9 cellular contexts compared by ENCODE assay signal in the genomic region with DNA sequence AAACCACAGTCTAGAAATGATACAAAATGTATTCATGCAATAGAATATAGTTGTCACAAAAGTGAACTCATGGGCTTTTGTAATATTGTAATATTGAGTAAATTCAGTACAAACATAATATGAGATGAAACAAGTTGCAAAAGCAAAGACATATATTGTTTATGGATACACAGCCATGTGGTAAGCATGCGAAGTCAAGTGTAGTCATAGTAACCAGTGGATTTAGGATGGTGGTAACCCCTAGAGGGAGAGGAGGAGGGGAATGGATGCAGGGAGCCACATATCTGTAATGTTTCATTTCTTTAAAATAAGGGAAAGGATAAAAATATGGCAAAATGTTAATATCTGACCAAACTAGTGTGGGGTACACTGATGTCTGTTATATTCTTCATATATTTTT. TPM values are rescaled to one million over a fixed set of nuclear protein-coding genes. Genes with fewer than 3 reads are reported as not detected.
DNase-seq lines count a peak whose midpoint lies in the region; ATAC-seq and TF ChIP-seq lines count a peak whose summit lies in the region.
"Had no signal": no experiment of that assay in that cellular context is flagged by ENCODE, and none has a peak within 500 bp of the region (broad histone marks: within the 10 kb centered on the region; RNA-seq: fewer than 3 reads in every experiment).

No MANE protein-coding gene starts in this region.

- H3K27me3 ChIP-seq in foreskin keratinocyte: no peaks in the 10 kb centered on the region
- no peaks in the 10 kb centered on the region for H3K27me3 ChIP-seq in upper lobe of right lung

- DNase-seq in activated naive CD8-positive, alpha-beta T cell treated with anti-CD3 and anti-CD28 coated beads for 36 hours: no peak
- no peak for DNase-seq in T-helper 2 cell treated with Interferon-gamma antibody and Interleukin-4, amounts not matched to agents 5 μg/mL and 100 μg/mL, for 36 hours (ENCODE audit: low spot score)
- DNase-seq in foreskin keratinocyte (no peak), upper lobe of right lung (no peak)
- DNase-seq in stimulated activated CD4-positive, alpha-beta T cell treated with anti-CD3 and anti-CD28 coated beads, Interleukin-12 subunit alpha, Interleukin-12 subunit beta, amount 100 ng/mL, for 4 hours: no peak
- DNase-seq in activated CD8-positive, alpha-beta memory T cell treated with anti-CD3 and anti-CD28 coated beads for 24 hours: no peak

- H3K36me3 Mint-ChIP-seq in activated naive CD8-positive, alpha-beta T cell: peaks cover 2% of the 10 kb centered on the region
- no peaks in the 10 kb centered on the region for H3K36me3 Mint-ChIP-seq in activated naive CD8-positive, alpha-beta T cell treated with anti-CD3 and anti-CD28 coated beads for 36 hours
- no peaks in the 10 kb centered on the region for H3K36me3 Mint-ChIP-seq in T-helper 2 cell treated with Interferon-gamma antibody and Interleukin-4, amounts not matched to agents 5 μg/mL and 100 μg/mL, for 36 hours (ENCODE audit: low read depth)

- no peaks in the 10 kb centered on the region for H3K36me3 ChIP-seq in upper lobe of right lung

- no peaks in the 10 kb centered on the region for H3K9me3 Mint-ChIP-seq in activated naive CD8-positive, alpha-beta T cell (ENCODE audit: low read depth)
- H3K9me3 Mint-ChIP-seq in activated naive CD8-positive, alpha-beta T cell treated with anti-CD3 and anti-CD28 coated beads for 36 hours: no peaks in the 10 kb centered on the region
- no peaks in the 10 kb centered on the region for H3K9me3 Mint-ChIP-seq in T-helper 2 cell treated with Interferon-gamma antibody and Interleukin-4, amounts not matched to agents 5 μg/mL and 100 μg/mL, for 36 hours
- H3K9me3 Mint-ChIP-seq: neural crest cell had no signal

- H3K4me1 ChIP-seq in foreskin keratinocyte (peaks cover 24% of the 10 kb centered on the region), upper lobe of right lung (peaks cover 21% of the 10 kb centered on the region)

- no peaks in the 10 kb centered on the region for H3K9me3 ChIP-seq in upper lobe of right lung

- H3K27ac Mint-ChIP-seq in activated naive CD8-positive, alpha-beta T cell: peak overlapping the region; percentile 5
- no peak overlapping the region for H3K27ac Mint-ChIP-seq in activated naive CD8-positive, alpha-beta T cell treated with anti-CD3 and anti-CD28 coated beads for 36 hours
- H3K27ac Mint-ChIP-seq in T-helper 2 cell treated with Interferon-gamma antibody and Interleukin-4, amounts not matched to agents 5 μg/mL and 100 μg/mL, for 36 hours: peak overlapping the region; percentile 79

- ATAC-seq in foreskin keratinocyte (no peak), upper lobe of right lung (peak; percentile 31), HG03342 (IDR thresholded peaks at IDR 0.05; ENCODE audit: unreplicated experiment) (no peak)

- H3K27me3 Mint-ChIP-seq in activated naive CD8-positive, alpha-beta T cell: no peaks in the 10 kb centered on the region
- H3K27me3 Mint-ChIP-seq in activated naive CD8-positive, alpha-beta T cell treated with anti-CD3 and anti-CD28 coated beads for 36 hours: no peaks in the 10 kb centered on the region
- H3K27me3 Mint-ChIP-seq in T-helper 2 cell treated with Interferon-gamma antibody and Interleukin-4, amounts not matched to agents 5 μg/mL and 100 μg/mL, for 36 hours (ENCODE audit: low read depth): peaks cover 14% of the 10 kb centered on the region

- no peak overlapping the region for H3K4me3 ChIP-seq in upper lobe of right lung

- no peak overlapping the region for H3K4me3 Mint-ChIP-seq in activated naive CD8-positive, alpha-beta T cell
- H3K4me3 Mint-ChIP-seq in activated naive CD8-positive, alpha-beta T cell treated with anti-CD3 and anti-CD28 coated beads for 36 hours: no peak overlapping the region
- peak overlapping the region; percentile 49 for H3K4me3 Mint-ChIP-seq in T-helper 2 cell treated with Interferon-gamma antibody and Interleukin-4, amounts not matched to agents 5 μg/mL and 100 μg/mL, for 36 hours
- H3K4me3 Mint-ChIP-seq: neural crest cell had no signal

- intact Hi-C loops in upper lobe of right lung (cut with DNase I): loop anchor here (5.0 kb wide), 1 partner anchor 353 kb away; no protein-coding TSS in a partner anchor

- TF ChIP-seq CTCF in foreskin keratinocyte (conservative IDR thresholded peaks at IDR 0.05): no peak
- no peak for TF ChIP-seq CTCF in upper lobe of right lung (IDR thresholded peaks at IDR 0.05)

- H3K27ac ChIP-seq in foreskin keratinocyte (peak overlapping the region; percentile 22), upper lobe of right lung (peak overlapping the region; percentile 75)

- H3K4me1 Mint-ChIP-seq in activated naive CD8-positive, alpha-beta T cell (ENCODE audit: low read depth): peaks cover 13% of the 10 kb centered on the region
- peaks cover 14% of the 10 kb centered on the region for H3K4me1 Mint-ChIP-seq in activated naive CD8-positive, alpha-beta T cell treated with anti-CD3 and anti-CD28 coated beads for 36 hours
- peaks cover 27% of the 10 kb centered on the region for H3K4me1 Mint-ChIP-seq in T-helper 2 cell treated with Interferon-gamma antibody and Interleukin-4, amounts not matched to agents 5 μg/mL and 100 μg/mL, for 36 hours (ENCODE audit: low read depth)

RNA-seq across cellular contexts. Expression of a gene that starts 47.4 kb away (rescaled TPM):
- total RNA-seq in activated naive CD8-positive, alpha-beta T cell treated with anti-CD3 and anti-CD28 coated beads for 36 hours: 1 to 10 TPM; 3.4 to 3.5 TPM
- total RNA-seq in foreskin keratinocyte (2.4 and 3.0 TPM in 2 replicates), upper lobe of right lung (5.8 TPM)
- 1.8 and 2.6 TPM in 2 replicates for polyA plus RNA-seq in foreskin keratinocyte
